ENCODE assay signal across 2 cellular contexts in the genomic region with DNA sequence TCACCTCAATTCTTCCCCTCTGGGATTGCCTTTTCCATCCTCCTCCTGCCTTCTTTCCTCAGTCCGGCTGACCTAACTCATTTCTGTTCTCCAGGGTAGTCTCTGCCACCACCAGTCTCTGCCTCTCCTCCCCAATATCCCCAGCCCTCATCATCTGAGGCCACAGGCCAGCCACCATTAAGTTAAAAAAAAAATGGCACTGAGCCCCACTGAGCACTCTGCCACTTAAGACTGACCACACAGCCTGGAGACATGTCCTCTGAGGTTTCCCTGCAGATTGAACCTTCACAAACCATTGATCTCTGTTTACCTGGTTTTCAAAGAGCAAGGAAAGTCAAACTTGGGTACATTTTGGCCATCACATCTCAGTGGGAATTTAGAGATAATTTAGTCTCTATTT.
TF ChIP-seq lines count a peak whose summit lies in the region.

No MANE protein-coding gene starts in this region.

TF ChIP-seq in K562, 482 proteins besides CTCF, POLR2A, EP300 and RAD21:
- TF ChIP-seq CREBBP (IDR thresholded peaks at IDR 0.05; ENCODE audit: low read depth, low read length) (no peak), POU5F1 (IDR thresholded peaks at IDR 0.05; ENCODE audit: borderline replicate concordance, low read depth, low read length, partially characterized antibody) (no peak), KDM2B (CRISPR knock-in tag; IDR thresholded peaks at IDR 0.05) (no peak), SREBF2 (CRISPR knock-in tag; IDR thresholded peaks at IDR 0.05) (no peak), MCM5 (IDR thresholded peaks at IDR 0.05; ENCODE audit: low read depth) (no peak), ZKSCAN8 (CRISPR knock-in tag; IDR thresholded peaks at IDR 0.05) (no peak)
- TF ChIP-seq, protein P1, sequence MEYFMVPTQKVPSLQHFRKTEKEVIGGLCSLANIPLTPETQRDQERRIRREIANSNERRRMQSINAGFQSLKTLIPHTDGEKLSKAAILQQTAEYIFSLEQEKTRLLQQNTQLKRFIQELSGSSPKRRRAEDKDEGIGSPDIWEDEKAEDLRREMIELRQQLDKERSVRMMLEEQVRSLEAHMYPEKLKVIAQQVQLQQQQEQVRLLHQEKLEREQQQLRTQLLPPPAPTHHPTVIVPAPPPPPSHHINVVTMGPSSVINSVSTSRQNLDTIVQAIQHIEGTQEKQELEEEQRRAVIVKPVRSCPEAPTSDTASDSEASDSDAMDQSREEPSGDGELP (CRISPR knock-in tag; IDR thresholded peaks at IDR 0.05; ENCODE audit: borderline replicate concordance): no peak
- TF ChIP-seq, protein P2, sequence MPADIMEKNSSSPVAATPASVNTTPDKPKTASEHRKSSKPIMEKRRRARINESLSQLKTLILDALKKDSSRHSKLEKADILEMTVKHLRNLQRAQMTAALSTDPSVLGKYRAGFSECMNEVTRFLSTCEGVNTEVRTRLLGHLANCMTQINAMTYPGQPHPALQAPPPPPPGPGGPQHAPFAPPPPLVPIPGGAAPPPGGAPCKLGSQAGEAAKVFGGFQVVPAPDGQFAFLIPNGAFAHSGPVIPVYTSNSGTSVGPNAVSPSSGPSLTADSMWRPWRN (IDR thresholded peaks at IDR 0.05; ENCODE audit: low read depth): no peak
- TF ChIP-seq, protein P3, sequence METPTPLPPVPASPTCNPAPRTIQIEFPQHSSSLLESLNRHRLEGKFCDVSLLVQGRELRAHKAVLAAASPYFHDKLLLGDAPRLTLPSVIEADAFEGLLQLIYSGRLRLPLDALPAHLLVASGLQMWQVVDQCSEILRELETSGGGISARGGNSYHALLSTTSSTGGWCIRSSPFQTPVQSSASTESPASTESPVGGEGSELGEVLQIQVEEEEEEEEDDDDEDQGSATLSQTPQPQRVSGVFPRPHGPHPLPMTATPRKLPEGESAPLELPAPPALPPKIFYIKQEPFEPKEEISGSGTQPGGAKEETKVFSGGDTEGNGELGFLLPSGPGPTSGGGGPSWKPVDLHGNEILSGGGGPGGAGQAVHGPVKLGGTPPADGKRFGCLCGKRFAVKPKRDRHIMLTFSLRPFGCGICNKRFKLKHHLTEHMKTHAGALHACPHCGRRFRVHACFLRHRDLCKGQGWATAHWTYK (CRISPR knock-in tag; IDR thresholded peaks at IDR 0.05): no peak

TF ChIP-seq in SK-N-SH, 30 proteins besides CTCF, POLR2A, EP300 and RAD21:
- TF ChIP-seq NRF1 (IDR thresholded peaks at IDR 0.05; ENCODE audit: low read depth, low read length): no peak
- TF ChIP-seq, protein P4, sequence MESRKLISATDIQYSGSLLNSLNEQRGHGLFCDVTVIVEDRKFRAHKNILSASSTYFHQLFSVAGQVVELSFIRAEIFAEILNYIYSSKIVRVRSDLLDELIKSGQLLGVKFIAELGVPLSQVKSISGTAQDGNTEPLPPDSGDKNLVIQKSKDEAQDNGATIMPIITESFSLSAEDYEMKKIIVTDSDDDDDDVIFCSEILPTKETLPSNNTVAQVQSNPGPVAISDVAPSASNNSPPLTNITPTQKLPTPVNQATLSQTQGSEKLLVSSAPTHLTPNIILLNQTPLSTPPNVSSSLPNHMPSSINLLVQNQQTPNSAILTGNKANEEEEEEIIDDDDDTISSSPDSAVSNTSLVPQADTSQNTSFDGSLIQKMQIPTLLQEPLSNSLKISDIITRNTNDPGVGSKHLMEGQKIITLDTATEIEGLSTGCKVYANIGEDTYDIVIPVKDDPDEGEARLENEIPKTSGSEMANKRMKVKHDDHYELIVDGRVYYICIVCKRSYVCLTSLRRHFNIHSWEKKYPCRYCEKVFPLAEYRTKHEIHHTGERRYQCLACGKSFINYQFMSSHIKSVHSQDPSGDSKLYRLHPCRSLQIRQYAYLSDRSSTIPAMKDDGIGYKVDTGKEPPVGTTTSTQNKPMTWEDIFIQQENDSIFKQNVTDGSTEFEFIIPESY (IDR thresholded peaks at IDR 0.05; ENCODE audit: borderline replicate concordance, low read depth): no peak
